Comparison of ENCODE assay signal across 26 cellular contexts in the genomic region with DNA sequence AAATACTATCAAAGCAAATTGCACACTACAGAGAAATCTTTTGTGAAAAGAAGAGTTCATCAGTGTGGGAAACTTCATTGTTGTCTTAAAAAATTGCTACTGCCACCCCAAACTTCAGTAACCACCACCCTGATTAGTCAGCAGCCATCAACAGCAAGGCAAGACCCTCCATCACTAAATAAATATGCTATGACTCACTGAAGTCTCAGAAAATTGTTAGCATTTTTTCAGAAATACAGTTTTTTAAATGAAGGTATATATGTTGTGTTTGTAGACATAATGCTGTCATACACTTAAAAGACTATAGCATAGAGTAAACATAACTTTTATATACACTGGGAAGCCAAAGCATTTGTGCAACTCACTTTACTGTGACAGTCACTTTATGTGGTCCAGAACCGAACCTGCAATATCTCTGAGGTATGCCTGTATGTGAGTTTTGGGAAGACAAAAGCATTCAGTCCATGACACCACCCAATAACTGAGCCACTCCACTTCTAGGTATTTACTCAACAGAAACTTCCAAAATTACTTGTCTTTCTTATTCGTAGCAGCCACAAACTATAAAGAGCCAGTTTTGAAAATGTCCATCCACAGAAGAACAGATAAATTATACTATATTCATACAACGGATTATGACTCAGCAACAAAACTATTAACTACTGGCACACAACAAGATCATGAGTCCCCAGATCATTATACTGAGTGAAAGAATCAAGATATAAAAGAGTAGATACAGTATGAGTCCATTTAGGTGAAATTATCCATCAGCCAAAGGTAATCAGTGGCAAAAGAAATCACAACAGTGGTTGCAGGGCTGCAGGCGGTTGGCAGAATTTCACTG.
DNase-seq lines count a peak whose midpoint lies in the region; ATAC-seq and TF ChIP-seq lines count a peak whose summit lies in the region.
"Had no signal": no experiment of that assay in that cellular context is flagged by ENCODE, and none has a peak within 500 bp of the region (broad histone marks: within the 10 kb centered on the region; RNA-seq: fewer than 3 reads in every experiment).

No MANE protein-coding gene starts in this region.

- no peaks in the 10 kb centered on the region for H3K4me1 Mint-ChIP-seq in T-helper 17 cell
- H3K4me1 Mint-ChIP-seq: activated B cell treated with CpG ODN at 0.5 μM for 24 hours, immature natural killer cell had no signal

- H4K5ac ChIP-seq in mesendoderm (ENCODE audit: low read length) = no peak overlapping the region

- H2BK120ac ChIP-seq in mesendoderm (ENCODE audit: low read depth, low read length) = no peak overlapping the region

- H3K27ac ChIP-seq in brain microvascular endothelial cell = peak overlapping the region; percentile 10
- H3K27ac ChIP-seq in mesendoderm (ENCODE audit: low read depth, low read length) = no peak overlapping the region
- H3K27ac ChIP-seq: adrenal gland, BLaER1, left lung, Peyer's patch, tibial artery, vagina had no signal

- peaks cover 2% of the 10 kb centered on the region for H3K9me3 ChIP-seq in T-helper 17 cell (ENCODE audit: control insufficient read depth, low read length, poor library complexity, severe bottlenecking)
- H3K9me3 ChIP-seq: BLaER1, Peyer's patch, vagina had no signal

- H3K36me3 ChIP-seq in brain microvascular endothelial cell (replicated peaks) (no peaks in the 10 kb centered on the region), mesendoderm (ENCODE audit: control insufficient read depth, insufficient read depth, low read length) (no peaks in the 10 kb centered on the region)
- H3K36me3 ChIP-seq: adrenal gland, BLaER1, left lung, Peyer's patch, tibial artery, vagina had no signal

- TF ChIP-seq CTCF in brain microvascular endothelial cell (IDR thresholded peaks at IDR 0.05; ENCODE audit: low read depth, low read length, missing control alignments) = no peak

- no peak overlapping the region for H3K18ac ChIP-seq in mesendoderm (ENCODE audit: low read length)

- H2AK5ac ChIP-seq in mesendoderm (ENCODE audit: low read length) = no peak overlapping the region

- H2BK15ac ChIP-seq in mesendoderm (replicated peaks; ENCODE audit: low read depth) = no peak overlapping the region

- H3K27me3 Mint-ChIP-seq in T-helper 17 cell = no peaks in the 10 kb centered on the region
- H3K27me3 Mint-ChIP-seq: activated B cell treated with CpG ODN at 0.5 μM for 24 hours; stimulated activated naive CD8-positive, alpha-beta T cell treated with anti-CD3 and anti-CD28 coated beads, Interleukin-15, Interleukin-2, amounts not matched to agents 100 ng/mL and 50 ng/mL, for 24 hours had no signal

- no peak overlapping the region for H3K4ac ChIP-seq in mesendoderm (ENCODE audit: low read depth, low read length)

- no peak overlapping the region for H3K4me2 ChIP-seq in mesendoderm (ENCODE audit: low read length)
- H3K4me2 ChIP-seq: BLaER1 had no signal

- H3K23ac ChIP-seq in mesendoderm (ENCODE audit: low read length) = no peak overlapping the region

- no peaks in the 10 kb centered on the region for H3K79me1 ChIP-seq in mesendoderm (ENCODE audit: low read length)

- in situ Hi-C loops in brain microvascular endothelial cell (cut with HindIII; ENCODE audit: low pct_ligation_motif_present, low sequenced_read_pairs) = no loop called here

- H4K8ac ChIP-seq in mesendoderm (ENCODE audit: low read depth, low read length) = no peak overlapping the region

- H3K4me3 ChIP-seq in brain microvascular endothelial cell (ENCODE audit: low read depth, low read length) (no peak overlapping the region), mesendoderm (ENCODE audit: low read length) (no peak overlapping the region)
- H3K4me3 ChIP-seq: adrenal gland, BLaER1, left lung, Peyer's patch, tibial artery, vagina had no signal

- no peaks in the 10 kb centered on the region for H3K36me3 Mint-ChIP-seq in T-helper 17 cell (ENCODE audit: low read depth)
- H3K36me3 Mint-ChIP-seq: immature natural killer cell had no signal

- H3K27me3 ChIP-seq in brain microvascular endothelial cell (replicated peaks) (no peaks in the 10 kb centered on the region), mesendoderm (ENCODE audit: insufficient read depth, low read length, poor library complexity) (no peaks in the 10 kb centered on the region)
- H3K27me3 ChIP-seq: adrenal gland, BLaER1, left lung, Peyer's patch, tibial artery, vagina had no signal

- H3K4me3 Mint-ChIP-seq in T-helper 17 cell = no peak overlapping the region
- H3K4me3 Mint-ChIP-seq: activated B cell treated with CpG ODN at 0.5 μM for 24 hours; activated naive CD4-positive, alpha-beta T cell treated with anti-CD3 and anti-CD28 coated beads for 36 hours; immature natural killer cell; stimulated activated naive CD8-positive, alpha-beta T cell treated with anti-CD3 and anti-CD28 coated beads, Interleukin-15, Interleukin-2, amounts not matched to agents 100 ng/mL and 50 ng/mL, for 24 hours had no signal

- no peak overlapping the region for H3K9ac ChIP-seq in mesendoderm (ENCODE audit: low read length)
- H3K9ac ChIP-seq: BLaER1 had no signal

- no peak overlapping the region for H3K56ac ChIP-seq in mesendoderm (ENCODE audit: low read length)

- H2BK5ac ChIP-seq in mesendoderm (ENCODE audit: low read length) = no peak overlapping the region

- H3K4me1 ChIP-seq in mesendoderm (ENCODE audit: control insufficient read depth, low read depth, low read length) = no peaks in the 10 kb centered on the region
- H3K4me1 ChIP-seq: adrenal gland, BLaER1, left lung, Peyer's patch, tibial artery, vagina had no signal

- no peaks in the 10 kb centered on the region for H3K79me2 ChIP-seq in mesendoderm (ENCODE audit: control insufficient read depth, insufficient read depth, low read length)

- no peak for ATAC-seq in T-helper 17 cell
- ATAC-seq: HepG2, left lung, right cardiac atrium had no signal

- DNase-seq in Daoy (ENCODE audit: low read depth) (peak; percentile 76), M059J (ENCODE audit: low read depth) (peak; percentile 13), brain microvascular endothelial cell (peak; percentile 32), mesendoderm (peak; percentile 13), NK-92 (lab: John Stamatoyannopoulos, UW; ENCODE audit: unreplicated experiment) (no peak), T-helper 17 cell (no peak), NCI-H524 treated with DMSO at 0.1 percent for 48 hours (lab: John Stamatoyannopoulos, UW) (no peak)
- DNase-seq: activated B cell treated with CpG ODN at 0.5 μM for 24 hours; activated naive CD4-positive, alpha-beta T cell treated with anti-CD3 and anti-CD28 coated beads for 36 hours; adrenal gland; DMS153; immature natural killer cell; left lung; NCI-H146; NCI-H345; NCI-H748 treated with DMSO at 0.1 percent for 48 hours; Peyer's patch; posterior cingulate gyrus; right cardiac atrium; stimulated activated CD4-positive, alpha-beta T cell treated with anti-CD3 and anti-CD28 coated beads, Interleukin-1b, Interleukin-23, amount 100 ng/mL, for 48 hours; T-helper 1 cell; tibial artery had no signal

- H3K27ac Mint-ChIP-seq in T-helper 17 cell = no peak overlapping the region
- H3K27ac Mint-ChIP-seq: activated B cell treated with CpG ODN at 0.5 μM for 24 hours; activated naive CD4-positive, alpha-beta T cell treated with anti-CD3 and anti-CD28 coated beads for 36 hours; immature natural killer cell; stimulated activated naive CD8-positive, alpha-beta T cell treated with anti-CD3 and anti-CD28 coated beads, Interleukin-15, Interleukin-2, amounts not matched to agents 100 ng/mL and 50 ng/mL, for 24 hours had no signal

- no CpG with 5 or more reads among the region's 4 CpGs for WGBS in mesendoderm (ENCODE audit: extremely low coverage, insufficient coverage, low lambda C conversion rate)

Comparison
In these comparisons a context has a peak if more than half of its experiments do, and no peak if none do; other contexts are left out.
1. DNase-seq: peak in Daoy (single experiment), M059J (single experiment), brain microvascular endothelial cell (single experiment) and mesendoderm (single experiment); none in NK-92 (single experiment), T-helper 17 cell (0 of 3) and NCI-H524 treated with DMSO at 0.1 percent for 48 hours (single experiment).